In the genomic region with DNA sequence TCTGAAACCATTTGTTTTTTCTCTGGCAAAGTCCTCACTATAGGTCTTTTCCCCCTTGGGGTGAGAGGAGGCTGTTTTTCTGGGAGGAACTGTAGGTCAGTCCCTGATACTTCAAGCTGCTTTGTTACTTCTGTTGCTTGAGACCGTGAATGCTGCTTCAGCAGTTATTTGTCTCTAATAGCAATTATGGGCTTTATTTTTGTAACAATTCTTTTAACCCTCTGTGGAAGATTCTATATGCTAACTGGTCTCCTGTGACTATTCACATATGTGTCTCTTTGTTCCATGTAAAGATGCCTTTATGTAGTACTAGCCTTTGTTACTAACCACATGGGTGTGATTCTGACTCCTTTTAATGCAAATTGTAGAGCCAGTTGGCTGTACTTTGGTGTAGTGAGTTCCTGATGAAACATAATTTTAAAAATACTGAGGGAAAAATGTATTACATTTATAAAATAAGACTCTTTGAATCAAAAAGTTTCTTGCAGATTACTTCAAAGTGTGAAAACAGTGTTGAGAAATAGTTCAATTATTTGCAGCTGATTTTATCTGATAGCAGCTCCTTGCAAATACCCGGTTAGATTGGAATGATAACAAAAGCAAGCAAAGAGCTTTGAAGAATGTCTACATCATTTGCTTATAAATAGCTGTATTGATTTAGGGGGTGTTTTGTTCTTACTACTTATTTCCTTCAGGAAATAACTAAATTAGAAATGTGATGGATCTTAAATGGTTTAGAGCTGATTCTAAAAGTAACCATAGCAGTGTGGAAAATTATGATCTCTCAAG, we compare ENCODE assay signal across 22 cellular contexts. TPM values are rescaled to one million over a fixed set of nuclear protein-coding genes. Genes with fewer than 3 reads are reported as not detected.
DNase-seq lines count a peak whose midpoint lies in the region; ATAC-seq and TF ChIP-seq lines count a peak whose summit lies in the region.
"Had no signal": no experiment of that assay in that cellular context is flagged by ENCODE, and none has a peak within 500 bp of the region (broad histone marks: within the 10 kb centered on the region; RNA-seq: fewer than 3 reads in every experiment).

No MANE protein-coding gene starts in this region.

- peaks cover 17% of the 10 kb centered on the region; the same call in 2 of the 3 replicates for H3K36me3 Mint-ChIP-seq in GM23338 (ENCODE audit: low read depth)
- peaks cover 0 to 1% of the 10 kb centered on the region in 2 donors for H3K36me3 Mint-ChIP-seq in activated T-cell treated with anti-CD3 and anti-CD28 coated beads, Interleukin-2, amount 50 U/mL, for 72 hours (ENCODE audit: insufficient read depth in 2 of 2)
- H3K36me3 Mint-ChIP-seq: stimulated activated effector memory CD8-positive, alpha-beta T cell treated with anti-CD3 and anti-CD28 coated beads, Interleukin-12 subunit alpha, Interleukin-12 subunit beta, amount 100 ng/mL, for 72 hours had no signal

- H3K27me3 Mint-ChIP-seq in GM23338 (ENCODE audit: insufficient read depth, low read depth, poor library complexity): peaks cover 14% of the 10 kb centered on the region
- H3K27me3 Mint-ChIP-seq in activated T-cell treated with anti-CD3 and anti-CD28 coated beads, Interleukin-2, amount 50 U/mL, for 72 hours (ENCODE audit: low read depth): no peaks in the 10 kb centered on the region
- H3K27me3 Mint-ChIP-seq: central memory CD8-positive, alpha-beta T cell had no signal

- H3K27ac Mint-ChIP-seq in GM23338: no peak overlapping the region
- H3K27ac Mint-ChIP-seq in activated T-cell treated with anti-CD3 and anti-CD28 coated beads, Interleukin-2, amount 50 U/mL, for 72 hours: no peak overlapping the region
- H3K27ac Mint-ChIP-seq: stimulated activated effector memory CD8-positive, alpha-beta T cell treated with anti-CD3 and anti-CD28 coated beads, Interleukin-12 subunit alpha, Interleukin-12 subunit beta, amount 100 ng/mL, for 72 hours had no signal

- no peak for TF ChIP-seq CTCF in GM23338 (conservative IDR thresholded peaks at IDR 0.05; ENCODE audit: low read depth in 2 of 2)
- no peak for TF ChIP-seq CTCF in PC-9 (conservative IDR thresholded peaks at IDR 0.05)
- no peak for TF ChIP-seq CTCF in fibroblast of lung (conservative IDR thresholded peaks at IDR 0.05 in 1 of 2, IDR thresholded peaks at IDR 0.05 in 1 of 2; ENCODE audit: low read depth in 1 of 2, low read length in 2 of 2)
- no peak for TF ChIP-seq CTCF in gastrocnemius medialis (IDR thresholded peaks at IDR 0.05 in 4 of 5, conservative IDR thresholded peaks at IDR 0.05 in 1 of 5)

- in situ Hi-C loops in gastrocnemius medialis (cut with MboI; ENCODE audit: low sequenced_read_pairs in 4 of 4): no loop called here

- H3K79me2 ChIP-seq in GM23338 (replicated peaks; ENCODE audit: insufficient read depth): no peaks in the 10 kb centered on the region
- H3K79me2 ChIP-seq in PC-9 (ENCODE audit: low read depth): no peaks in the 10 kb centered on the region
- H3K79me2 ChIP-seq in fibroblast of lung (ENCODE audit: control insufficient read depth, insufficient read depth, low read length): no peaks in the 10 kb centered on the region

- H3K27ac ChIP-seq in GM23338 (ENCODE audit: low read depth) (peak overlapping the region; percentile 12), PC-9 (peak overlapping the region; percentile 38), fibroblast of lung (ENCODE audit: insufficient read depth, low read length) (no peak overlapping the region), gastrocnemius medialis (peak overlapping the region in 3 of 4 donors; percentile 41 to 67 (median 41))

- POLR2A ChIA-PET in PC-9 (lab: Charles Lee; ENCODE audit: unreplicated experiment): interaction anchor here (0.6 to 0.7 kb wide), 4 partner anchors 42 to 275 kb away, joined by 3 to 6 read pairs (median 5); no protein-coding TSS in a partner anchor

- no peak overlapping the region for H3K9ac ChIP-seq in fibroblast of lung (ENCODE audit: insufficient read depth, low read length)

- H3K27me3 ChIP-seq in GM23338 (ENCODE audit: insufficient read depth): no peaks in the 10 kb centered on the region
- no peaks in the 10 kb centered on the region for H3K27me3 ChIP-seq in PC-9 (ENCODE audit: insufficient read depth, low read depth)
- H3K27me3 ChIP-seq in fibroblast of lung (ENCODE audit: control insufficient read depth, insufficient read depth, low read length): peaks cover 4% of the 10 kb centered on the region
- no peaks in the 10 kb centered on the region for H3K27me3 ChIP-seq in gastrocnemius medialis
- H3K27me3 ChIP-seq: heart left ventricle had no signal

- ATAC-seq in GM23338 (peak; percentile 73), gastrocnemius medialis (no peak)
- no peak for ATAC-seq in activated T-cell treated with anti-CD3 and anti-CD28 coated beads, Interleukin-2, amount 50 U/mL, for 72 hours (replicated peaks in 1 of 2)
- ATAC-seq: SK-N-SH treated with all-trans-retinoic acid at 6 μM for 48 hours; stimulated activated effector memory CD8-positive, alpha-beta T cell treated with anti-CD3 and anti-CD28 coated beads, Interleukin-12 subunit alpha, Interleukin-12 subunit beta, amount 100 ng/mL, for 72 hours had no signal

- peak overlapping the region; percentile 4 for H3K4me2 ChIP-seq in GM23338
- peak overlapping the region; percentile 60 for H3K4me2 ChIP-seq in PC-9
- H3K4me2 ChIP-seq in fibroblast of lung (ENCODE audit: extremely low read depth, insufficient read depth, low read length): no peak overlapping the region

- intact Hi-C loops in PC-9 (cut with micrococcal nuclease; ENCODE audit: unreplicated experiment) (loop anchor here (1.0 to 2.0 kb wide), 2 partner anchors 37 to 124 kb away; no protein-coding TSS in a partner anchor), gastrocnemius medialis (cut with DNase I; ENCODE audit: low total_unique reads) (loop anchor here (5.0 kb wide), 1 partner anchor 38 kb away; no protein-coding TSS in a partner anchor)

- CTCF ChIA-PET in PC-9 (lab: Charles Lee): no interaction called here

- no peaks in the 10 kb centered on the region for H3K36me3 ChIP-seq in GM23338 (ENCODE audit: insufficient read depth)
- H3K36me3 ChIP-seq in PC-9 (ENCODE audit: low read depth): 0 out of 2 replicates have a peak, but pooled peaks cover 9% of the 10 kb centered on the region
- no peaks in the 10 kb centered on the region for H3K36me3 ChIP-seq in fibroblast of lung (ENCODE audit: control insufficient read depth, insufficient read depth, low read length)
- no peaks in the 10 kb centered on the region for H3K36me3 ChIP-seq in gastrocnemius medialis
- H3K36me3 ChIP-seq: heart left ventricle had no signal

- peak overlapping the region; percentile 6; the same call in 1 of the 3 replicates for H3K4me3 Mint-ChIP-seq in GM23338
- no peak overlapping the region for H3K4me3 Mint-ChIP-seq in activated T-cell treated with anti-CD3 and anti-CD28 coated beads, Interleukin-2, amount 50 U/mL, for 72 hours
- H3K4me3 Mint-ChIP-seq: central memory CD8-positive, alpha-beta T cell; stimulated activated effector memory CD8-positive, alpha-beta T cell treated with anti-CD3 and anti-CD28 coated beads, Interleukin-12 subunit alpha, Interleukin-12 subunit beta, amount 100 ng/mL, for 72 hours had no signal

- BruUV-seq in PC-9 (replicated peaks; lab: Mats Ljungman, UMichigan): no TSS peak

- no peak for TF ChIP-seq POLR2A in gastrocnemius medialis (IDR thresholded peaks at IDR 0.05)

- DNase-seq in GM23338 (ENCODE audit: low spot score): peak; percentile 32
- DNase-seq in PC-9: peak in 1 of 2 experiments; percentile 92
- DNase-seq in fibroblast of lung (ENCODE audit: low read depth in 2 of 2): peak; percentile 12 to 17
- no peak for DNase-seq in gastrocnemius medialis
- no peak for DNase-seq in activated CD4-positive, alpha-beta T cell treated with anti-CD3 and anti-CD28 coated beads, Interleukin-2, amount 50 U/mL, for 1 hour
- DNase-seq in activated effector memory CD4-positive, alpha-beta T cell treated with anti-CD3 and anti-CD28 coated beads, Interleukin-2, amount 50 U/mL, for 16 hours: no peak
- no peak for DNase-seq in SW480 (ENCODE audit: low spot score)
- no peak for DNase-seq in activated T-cell treated with anti-CD3 and anti-CD28 coated beads, Interleukin-2, amount 50 U/mL, for 72 hours
- DNase-seq: activated CD4-positive, alpha-beta T cell treated with anti-CD3 and anti-CD28 coated beads for 48 hours; DND-41; effector CD8-positive, alpha-beta T cell; HCEC 1CT; heart left ventricle; MV-4-11; NCI-H187; NCI-H226; NK-92 treated with Interleukin-12 subunit alpha and Interleukin-12 subunit beta, amount 100 ng/mL, for 24 hours; occipital lobe; right cardiac atrium had no signal

- H3F3A ChIP-seq in GM23338 (replicated peaks; ENCODE audit: low read depth) (0 out of 2 replicates have a peak, but pooled peaks cover 2% of the 10 kb centered on the region), PC-9 (ENCODE audit: insufficient read depth, low read depth) (peaks cover 29% of the 10 kb centered on the region)

- H3K4me3 ChIP-seq in GM23338: no peak overlapping the region
- H3K4me3 ChIP-seq in PC-9: no peak overlapping the region
- no peak overlapping the region for H3K4me3 ChIP-seq in fibroblast of lung (replicated peaks in 1 of 4; ENCODE audit: control extremely low read depth in 1 of 4, insufficient read depth in 1 of 4, low read depth in 3 of 4, low read length in 4 of 4)
- no peak overlapping the region for H3K4me3 ChIP-seq in gastrocnemius medialis
- H3K4me3 ChIP-seq: heart left ventricle had no signal

- H3K9me3 ChIP-seq in PC-9 (ENCODE audit: insufficient read depth, low read depth): peaks cover 9% of the 10 kb centered on the region; the same call in 1 of the 2 replicates
- no peaks in the 10 kb centered on the region for H3K9me3 ChIP-seq in fibroblast of lung (ENCODE audit: control insufficient read depth, insufficient read depth, low read depth, low read length)
- H3K9me3 ChIP-seq in gastrocnemius medialis: no peaks in the 10 kb centered on the region

- peaks cover 46% of the 10 kb centered on the region for H3K4me1 Mint-ChIP-seq in GM23338
- H3K4me1 Mint-ChIP-seq in activated T-cell treated with anti-CD3 and anti-CD28 coated beads, Interleukin-2, amount 50 U/mL, for 72 hours (ENCODE audit: low read depth): no peaks in the 10 kb centered on the region
- H3K4me1 Mint-ChIP-seq: central memory CD8-positive, alpha-beta T cell; stimulated activated effector memory CD8-positive, alpha-beta T cell treated with anti-CD3 and anti-CD28 coated beads, Interleukin-12 subunit alpha, Interleukin-12 subunit beta, amount 100 ng/mL, for 72 hours had no signal

- H4K20me1 ChIP-seq in GM23338 (replicated peaks; ENCODE audit: insufficient read depth) (no peaks in the 10 kb centered on the region), PC-9 (ENCODE audit: insufficient read depth) (no peaks in the 10 kb centered on the region), fibroblast of lung (ENCODE audit: control insufficient read depth, extremely low read depth, insufficient read depth, low read length) (no peaks in the 10 kb centered on the region)

- H3K9me2 ChIP-seq in GM23338 (ENCODE audit: insufficient read depth) (0 out of 2 replicates have a peak, but pooled peaks cover 3% of the 10 kb centered on the region), PC-9 (ENCODE audit: insufficient read depth) (no peaks in the 10 kb centered on the region)

- H2AFZ ChIP-seq in GM23338 (no peak overlapping the region), PC-9 (no peak overlapping the region), fibroblast of lung (ENCODE audit: low read length) (no peak overlapping the region)

- H3K4me1 ChIP-seq in GM23338 (ENCODE audit: insufficient read depth) (peaks cover 30% of the 10 kb centered on the region), PC-9 (replicated peaks; ENCODE audit: insufficient read depth) (peaks cover 56% of the 10 kb centered on the region), fibroblast of lung (ENCODE audit: control insufficient read depth, extremely low read depth, insufficient read depth, low read length) (peaks cover 8% of the 10 kb centered on the region), gastrocnemius medialis (peaks cover 29 to 31% of the 10 kb centered on the region in 2 donors)

- peaks cover 8% of the 10 kb centered on the region; the same call in 2 of the 3 replicates for H3K9me3 Mint-ChIP-seq in GM23338
- peaks cover 0 to 2% of the 10 kb centered on the region in 2 donors for H3K9me3 Mint-ChIP-seq in activated T-cell treated with anti-CD3 and anti-CD28 coated beads, Interleukin-2, amount 50 U/mL, for 72 hours

RNA-seq across cellular contexts. Expression of gene ANGPTL2, which starts 46.6 kb away (rescaled TPM):
- total RNA-seq in GM23338 (2014; rRNA removed; shearing (Covaris generic)): 5.2 and 7.1 TPM in 2 replicates
- 2.9 and 3.1 TPM in 2 replicates for polyA plus RNA-seq in GM23338 (2016; fragmentation: Nextera tagmentation; extraction: Ambion mirVana)
- 0.13 TPM in 1 of 2 replicates, not detected in the other for total RNA-seq in PC-9 (2021)
- 108 and 163 TPM in 2 replicates for total RNA-seq in fibroblast of lung
- 56.9 and 128 TPM in 2 replicates for polyA plus RNA-seq in fibroblast of lung
- 57.6 and 130 TPM in 2 replicates for polyA plus RNA-seq in fibroblast of lung (2012)
- 60.0 and 118 TPM in 2 replicates for polyA minus RNA-seq in fibroblast of lung (ENCODE audit: low replicate concordance)
- total RNA-seq in gastrocnemius medialis: 10 to 100 TPM in 3 of 4 donors, 1 to 10 TPM in 1; 9.1 to 48.3 (median 12.1) TPM
- not detected for total RNA-seq in activated T-cell treated with anti-CD3 and anti-CD28 coated beads, Interleukin-2, amount 50 U/mL, for 72 hours

Comparison
In these comparisons a context has a peak if more than half of its experiments do, and no peak if none do; other contexts are left out.
1. DNase-seq: peak in GM23338 (single experiment) and fibroblast of lung (2 of 2); none in gastrocnemius medialis (0 of 2), activated CD4-positive, alpha-beta T cell treated with anti-CD3 and anti-CD28 coated beads, Interleukin-2, amount 50 U/mL, for 1 hour (single experiment), activated effector memory CD4-positive, alpha-beta T cell treated with anti-CD3 and anti-CD28 coated beads, Interleukin-2, amount 50 U/mL, for 16 hours (single experiment), SW480 (single experiment) and activated T-cell treated with anti-CD3 and anti-CD28 coated beads, Interleukin-2, amount 50 U/mL, for 72 hours (0 of 2).